ENCODE assay signal across 6 cellular contexts in genomic region chr9:136769710-136770191, GRCh38. TPM values are rescaled to one million over a fixed set of nuclear protein-coding genes. Genes with fewer than 3 reads are reported as not detected.
DNase-seq lines count a peak whose midpoint lies in the region; TF ChIP-seq lines count a peak whose summit lies in the region.

No MANE protein-coding gene starts in this region.

- H3K4me1 ChIP-seq in suprapubic skin, result no peaks in the 10 kb centered on the region

- TF ChIP-seq CTCF in suprapubic skin (IDR thresholded peaks at IDR 0.05), result peak in 1 of 2 donors; percentile 51

- H3K9me3 Mint-ChIP-seq in T-helper 2 cell treated with Interferon-gamma antibody and Interleukin-4, amounts not matched to agents 5 μg/mL and 100 μg/mL, for 36 hours, result peaks cover 8% of the 10 kb centered on the region

- WGBS in suprapubic skin, result 22% methylated on average over 10 of the region's 16 CpGs

- no peak for TF ChIP-seq POLR2A in suprapubic skin (IDR thresholded peaks at IDR 0.05)

- peaks cover 6% of the 10 kb centered on the region for H3K27me3 Mint-ChIP-seq in T-helper 2 cell treated with Interferon-gamma antibody and Interleukin-4, amounts not matched to agents 5 μg/mL and 100 μg/mL, for 36 hours (ENCODE audit: low read depth)

- H3K27ac Mint-ChIP-seq in T-helper 2 cell treated with Interferon-gamma antibody and Interleukin-4, amounts not matched to agents 5 μg/mL and 100 μg/mL, for 36 hours, result no peak overlapping the region

- no peaks in the 10 kb centered on the region for H3K9me3 ChIP-seq in suprapubic skin

- DNase-seq in T-helper 2 cell, result peak in 3 of 5 experiments; percentile 26 to 57 (median 44)
- DNase-seq in T-helper 2 cell treated with Interferon-gamma antibody and Interleukin-4, amounts not matched to agents 5 μg/mL and 100 μg/mL, for 36 hours (ENCODE audit: low spot score), result no peak
- DNase-seq in activated T-cell treated with anti-CD3 and anti-CD28 coated beads, Interleukin-2, amount 50 U/mL, for 1 hour, result peak; percentile 60
- peak; percentile 60 for DNase-seq in left kidney (ENCODE audit: low read depth, low spot score)
- DNase-seq in OCI-M2 (lab: John Stamatoyannopoulos, UW; ENCODE audit: unreplicated experiment), result no peak
- no peak for DNase-seq in suprapubic skin (ENCODE audit: low spot score in 2 of 2)

- H3K4me3 ChIP-seq in suprapubic skin, result no peak overlapping the region

- peaks cover 6% of the 10 kb centered on the region for H3K4me1 Mint-ChIP-seq in T-helper 2 cell treated with Interferon-gamma antibody and Interleukin-4, amounts not matched to agents 5 μg/mL and 100 μg/mL, for 36 hours (ENCODE audit: low read depth)

- H3K36me3 ChIP-seq in suprapubic skin, result no peaks in the 10 kb centered on the region

- no peaks in the 10 kb centered on the region for H3K36me3 Mint-ChIP-seq in T-helper 2 cell treated with Interferon-gamma antibody and Interleukin-4, amounts not matched to agents 5 μg/mL and 100 μg/mL, for 36 hours (ENCODE audit: low read depth)

- H3K27me3 ChIP-seq in suprapubic skin, result peaks cover 20% of the 10 kb centered on the region

- no peak overlapping the region for H3K4me3 Mint-ChIP-seq in T-helper 2 cell treated with Interferon-gamma antibody and Interleukin-4, amounts not matched to agents 5 μg/mL and 100 μg/mL, for 36 hours

- TF ChIP-seq EP300 in suprapubic skin (IDR thresholded peaks at IDR 0.05), result no peak

- H3K27ac ChIP-seq in suprapubic skin, result no peak overlapping the region

RNA-seq across cellular contexts. Expression of gene LCN15, which starts 5.4 kb away (rescaled TPM):
- total RNA-seq in suprapubic skin, result under 1 TPM in 1 of 4 donors, not detected in 3; 0.21 TPM

RNA-seq across cellular contexts. Expression of gene LCN8, which starts 11.7 kb away (rescaled TPM):
- not detected for total RNA-seq in suprapubic skin

RNA-seq across cellular contexts. Expression of gene TMEM141, which starts 21.4 kb away (rescaled TPM):
- total RNA-seq in suprapubic skin, result 100 to 1,000 TPM in 2 of 4 donors, 10 to 100 TPM in 2; 71.1 to 148 (median 115) TPM

RNA-seq across cellular contexts. Expression of gene LCN6, which starts 21.4 kb away (rescaled TPM):
- 1 to 10 TPM; 4.0 to 8.3 (median 5.9) TPM for total RNA-seq in suprapubic skin

RNA-seq across cellular contexts. Expression of gene CCDC183, which starts 26.4 kb away (rescaled TPM):
- total RNA-seq in suprapubic skin, result 10 to 100 TPM in 1 of 4 donors, 1 to 10 TPM in 3; 1.1 to 10.3 (median 2.3) TPM

Comparison
In these comparisons a context has a peak if more than half of its experiments do, and no peak if none do; other contexts are left out.
1. DNase-seq: peak in T-helper 2 cell (3 of 5), activated T-cell treated with anti-CD3 and anti-CD28 coated beads, Interleukin-2, amount 50 U/mL, for 1 hour (single experiment) and left kidney (single experiment); none in T-helper 2 cell treated with Interferon-gamma antibody and Interleukin-4, amounts not matched to agents 5 μg/mL and 100 μg/mL, for 36 hours (single experiment), OCI-M2 (single experiment) and suprapubic skin (0 of 2).